Comparison of ENCODE assay signal across 26 cellular contexts in genomic region chr5:572398-573019, GRCh38. TPM values are rescaled to one million over a fixed set of nuclear protein-coding genes. Genes with fewer than 3 reads are reported as not detected.
DNase-seq lines count a peak whose midpoint lies in the region; ATAC-seq, FAIRE-seq and TF ChIP-seq lines count a peak whose summit lies in the region.
"Had no signal": no experiment of that assay in that cellular context is flagged by ENCODE, and none has a peak within 500 bp of the region (broad histone marks: within the 10 kb centered on the region; RNA-seq: fewer than 3 reads in every experiment).

No MANE protein-coding gene starts in this region.

- H3K36me3 Mint-ChIP-seq in activated T-cell treated with anti-CD3 and anti-CD28 coated beads, Interleukin-2, amount 50 U/mL, for 72 hours (ENCODE audit: insufficient read depth in 2 of 2) = peaks cover 3 to 5% of the 10 kb centered on the region in 2 donors
- H3K36me3 Mint-ChIP-seq: activated naive CD8-positive, alpha-beta T cell treated with anti-CD3 and anti-CD28 coated beads, Interleukin-2, amount 10 ng/mL, durations not matched to agents 7 days and 5 days had no signal

- peaks cover 6% of the 10 kb centered on the region for H3K27me3 Mint-ChIP-seq in activated T-cell treated with anti-CD3 and anti-CD28 coated beads, Interleukin-2, amount 50 U/mL, for 72 hours (ENCODE audit: low read depth)

- no peak overlapping the region for H3K4me3 ChIP-seq in pancreas
- H3K4me3 ChIP-seq: thyroid gland had no signal

- no peak overlapping the region for H3K27ac ChIP-seq in pancreas
- H3K27ac ChIP-seq: 22Rv1, brain microvascular endothelial cell, neutrophil, thyroid gland had no signal

- no peaks in the 10 kb centered on the region for H3K36me3 ChIP-seq in pancreas
- H3K36me3 ChIP-seq: brain microvascular endothelial cell, neutrophil, thyroid gland had no signal

- H3K4me3 Mint-ChIP-seq in activated T-cell treated with anti-CD3 and anti-CD28 coated beads, Interleukin-2, amount 50 U/mL, for 72 hours = no peak overlapping the region
- H3K4me3 Mint-ChIP-seq: activated B cell treated with CpG ODN at 0.5 μM for 24 hours; activated CD8-positive, alpha-beta T cell treated with anti-CD3 and anti-CD28 coated beads for 36 hours; activated naive CD8-positive, alpha-beta T cell treated with anti-CD3 and anti-CD28 coated beads, Interleukin-2, amount 10 ng/mL, durations not matched to agents 7 days and 5 days; activated T-helper 1 cell treated with anti-CD3 and anti-CD28 coated beads, Interleukin-12 subunit alpha, Interleukin-12 subunit beta, Interleukin-2, Interleukin-4 antibody, amounts not matched to agents 30 ng/mL and 10 ng/mL and 1 ng/mL, durations not matched to agents 14 hours and 24 hours and 36 hours; B cell; dendritic cell treated with granulocyte-macrophage colony-stimulating factor and Interleukin-4, amounts not matched to agents 40 ng/mL and 50 ng/mL, for 4 days had no signal

- DNase-seq in NCI-H1417 (lab: John Stamatoyannopoulos, UW) = peak in 2 of 3 experiments; percentile 35 to 87
- DNase-seq in NCI-H1417 treated with DMSO at 0.1 percent for 48 hours (lab: John Stamatoyannopoulos, UW) = no peak
- DNase-seq in NCI-H187 treated with DMSO at 0.1 percent for 48 hours (lab: John Stamatoyannopoulos, UW) = peak; percentile 79
- peak; percentile 100 for DNase-seq in NCI-H748 treated with DMSO at 0.1 percent for 48 hours (lab: John Stamatoyannopoulos, UW)
- DNase-seq in pancreas = no peak
- DNase-seq in RPMI8226 = no peak
- no peak for DNase-seq in activated T-cell treated with anti-CD3 and anti-CD28 coated beads, Interleukin-2, amount 50 U/mL, for 72 hours
- DNase-seq in cortex of kidney (lab: John Stamatoyannopoulos, UW) = no peak
- DNase-seq: activated B cell treated with CpG ODN at 0.5 μM for 24 hours; activated CD8-positive, alpha-beta T cell treated with anti-CD3 and anti-CD28 coated beads for 36 hours; activated naive CD8-positive, alpha-beta T cell treated with anti-CD3 and anti-CD28 coated beads, Interleukin-2, amount 10 ng/mL, durations not matched to agents 7 days and 5 days; brain microvascular endothelial cell; NCI-H446; OCI-M1; right cardiac atrium; SIG-M5; stimulated activated CD4-positive, alpha-beta T cell treated with anti-CD3 and anti-CD28 coated beads, Interleukin-15, amount 100 ng/mL, for 24 hours; stimulated activated naive CD4-positive, alpha-beta T cell; thyroid gland had no signal

- no peak for TF ChIP-seq CTCF in pancreas (IDR thresholded peaks at IDR 0.05)

- H3K27ac Mint-ChIP-seq in activated T-cell treated with anti-CD3 and anti-CD28 coated beads, Interleukin-2, amount 50 U/mL, for 72 hours = no peak overlapping the region
- H3K27ac Mint-ChIP-seq: activated B cell treated with CpG ODN at 0.5 μM for 24 hours; activated CD8-positive, alpha-beta T cell treated with anti-CD3 and anti-CD28 coated beads for 36 hours; activated naive CD8-positive, alpha-beta T cell treated with anti-CD3 and anti-CD28 coated beads, Interleukin-2, amount 10 ng/mL, durations not matched to agents 7 days and 5 days; activated T-helper 1 cell treated with anti-CD3 and anti-CD28 coated beads, Interleukin-12 subunit alpha, Interleukin-12 subunit beta, Interleukin-2, Interleukin-4 antibody, amounts not matched to agents 30 ng/mL and 10 ng/mL and 1 ng/mL, durations not matched to agents 14 hours and 24 hours and 36 hours; B cell; dendritic cell treated with granulocyte-macrophage colony-stimulating factor and Interleukin-4, amounts not matched to agents 40 ng/mL and 50 ng/mL, for 4 days had no signal

- WGBS in pancreas, 2 donors = 34 to 49% methylated on average over 14 of the region's 14 CpGs

- peak in 3 of 4 donors; percentile 43 to 86 (median 62) for ATAC-seq in pancreas
- ATAC-seq in activated T-cell treated with anti-CD3 and anti-CD28 coated beads, Interleukin-2, amount 50 U/mL, for 72 hours (replicated peaks in 1 of 2) = no peak
- ATAC-seq: activated CD8-positive, alpha-beta T cell treated with anti-CD3 and anti-CD28 coated beads for 36 hours; right cardiac atrium had no signal

- FAIRE-seq in pancreas (lab: Jason Lieb, UNC) = no peak
- FAIRE-seq: D721Med, GM12891 had no signal

- H3K27me3 ChIP-seq in pancreas = no peaks in the 10 kb centered on the region

- H3K4me1 Mint-ChIP-seq in activated T-cell treated with anti-CD3 and anti-CD28 coated beads, Interleukin-2, amount 50 U/mL, for 72 hours (ENCODE audit: low read depth) = no peaks in the 10 kb centered on the region
- H3K4me1 Mint-ChIP-seq: activated naive CD8-positive, alpha-beta T cell treated with anti-CD3 and anti-CD28 coated beads, Interleukin-2, amount 10 ng/mL, durations not matched to agents 7 days and 5 days had no signal

- peaks cover 6 to 8% of the 10 kb centered on the region in 2 donors for H3K9me3 Mint-ChIP-seq in activated T-cell treated with anti-CD3 and anti-CD28 coated beads, Interleukin-2, amount 50 U/mL, for 72 hours

- H3K4me1 ChIP-seq in pancreas = no peaks in the 10 kb centered on the region
- H3K4me1 ChIP-seq: thyroid gland had no signal

- intact Hi-C loops in pancreas (cut with DNase I) = no loop called here

- no peaks in the 10 kb centered on the region for H3K9me3 ChIP-seq in pancreas
- H3K9me3 ChIP-seq: neutrophil, thyroid gland had no signal

RNA-seq across cellular contexts. Expression of gene CEP72, which starts 39.6 kb away (rescaled TPM):
- 1 to 10 TPM; 3.5 to 5.6 (median 4.6) TPM for total RNA-seq in pancreas
- polyA plus RNA-seq in pancreas = 1 to 10 TPM; 3.9 to 7.5 TPM
- total RNA-seq in activated T-cell treated with anti-CD3 and anti-CD28 coated beads, Interleukin-2, amount 50 U/mL, for 72 hours = 10 to 100 TPM; 18.6 to 18.7 TPM

RNA-seq across cellular contexts. Expression of gene SLC9A3, which starts 48.3 kb away (rescaled TPM):
- 1 to 10 TPM in 3 of 6 donors, under 1 TPM in 3; 0.60 to 1.2 (median 0.86) TPM for total RNA-seq in pancreas
- polyA plus RNA-seq in pancreas = 1 to 10 TPM in 1 of 2 donors, under 1 TPM in 1; 0.84 to 1.9 TPM
- total RNA-seq in activated T-cell treated with anti-CD3 and anti-CD28 coated beads, Interleukin-2, amount 50 U/mL, for 72 hours = 1 to 10 TPM; 1.3 to 1.8 TPM

Comparison
In these comparisons a context has a peak if more than half of its experiments do, and no peak if none do; other contexts are left out.
1. DNase-seq: peak in NCI-H1417 (2 of 3), NCI-H187 treated with DMSO at 0.1 percent for 48 hours (single experiment) and NCI-H748 treated with DMSO at 0.1 percent for 48 hours (single experiment); none in NCI-H1417 treated with DMSO at 0.1 percent for 48 hours (single experiment), pancreas (0 of 6), RPMI8226 (single experiment), activated T-cell treated with anti-CD3 and anti-CD28 coated beads, Interleukin-2, amount 50 U/mL, for 72 hours (0 of 2) and cortex of kidney (single experiment).
2. ATAC-seq: peak in pancreas (3 of 4); none in activated T-cell treated with anti-CD3 and anti-CD28 coated beads, Interleukin-2, amount 50 U/mL, for 72 hours (0 of 2).